In the genomic region with DNA sequence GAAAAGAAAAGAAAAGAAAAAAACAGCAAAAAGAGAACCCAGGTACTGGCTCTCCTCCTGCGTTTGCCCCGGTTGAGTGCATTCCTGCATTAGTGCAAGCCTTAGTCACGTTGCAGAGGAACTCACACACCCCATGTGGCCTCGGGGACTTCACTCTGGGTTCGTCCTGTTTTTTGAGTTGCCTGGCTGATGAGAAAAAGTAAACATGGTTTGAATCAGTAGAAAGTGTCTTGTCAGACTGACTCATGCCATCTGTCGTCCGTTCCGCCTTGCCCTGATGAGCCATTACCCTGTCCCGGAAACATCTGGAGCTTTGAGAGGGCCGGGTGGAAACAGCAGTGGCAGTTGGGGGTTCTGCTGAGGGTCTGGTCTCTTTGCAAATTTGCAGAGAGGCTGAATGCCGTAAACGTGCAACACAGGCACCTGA, we compare ENCODE assay signal across 1 cellular context.
TF ChIP-seq lines count a peak whose summit lies in the region.

No MANE protein-coding gene starts in this region.

TF ChIP-seq in endothelial cell of umbilical vein, 7 proteins besides CTCF, POLR2A, EP300 and RAD21 (continued from another document):
- TF ChIP-seq MYC (IDR thresholded peaks at IDR 0.05; ENCODE audit: low read depth, low read length), result no peak
TF ChIP-seq in endothelial cell of umbilical vein: peak in this region for 4.
